Comparison of ENCODE assay signal across 8 cellular contexts in the genomic region with DNA sequence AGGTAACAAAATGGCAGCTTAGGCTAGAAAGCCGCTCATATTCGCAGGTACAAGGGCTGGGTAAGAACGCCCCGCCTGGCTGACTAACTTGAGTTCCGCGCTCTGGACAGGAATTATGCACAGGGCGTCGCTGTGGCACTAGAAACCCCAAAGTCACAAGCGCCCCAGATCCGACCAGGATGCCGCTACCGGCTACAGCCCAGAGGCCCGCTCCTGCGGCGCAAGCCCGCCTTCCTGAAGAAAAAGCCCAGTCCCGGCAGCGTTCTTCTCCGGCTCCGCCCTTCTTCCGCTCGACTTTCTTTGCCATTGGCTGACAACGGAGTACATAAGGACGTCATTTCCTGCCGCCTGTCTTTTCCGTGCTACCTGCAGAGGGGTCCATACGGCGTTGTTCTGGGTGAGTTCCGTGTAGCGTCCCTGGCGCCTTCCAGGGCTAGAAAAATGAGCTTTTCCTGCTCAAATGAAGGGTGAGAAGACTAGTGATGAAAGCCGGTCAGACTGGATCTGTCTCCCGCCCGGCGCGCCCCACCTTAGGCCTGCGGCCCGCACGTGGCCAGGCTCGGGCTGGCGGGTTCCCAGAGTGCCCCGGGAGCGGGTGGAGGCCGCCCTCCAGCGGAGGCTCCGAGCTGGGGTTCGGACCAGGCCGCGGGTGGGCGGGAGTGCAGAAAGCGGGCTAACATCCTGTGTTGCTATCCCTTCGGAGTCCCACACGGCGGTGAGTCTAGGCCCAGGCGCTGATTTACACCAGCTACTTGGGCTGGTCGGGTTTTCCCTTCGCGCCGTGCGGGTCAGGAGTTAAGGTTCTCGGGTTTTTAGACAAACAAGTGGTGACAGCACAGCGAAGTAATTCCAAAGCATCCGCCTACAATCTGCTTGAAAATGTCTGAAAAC. TPM values are rescaled to one million over a fixed set of nuclear protein-coding genes. Genes with fewer than 3 reads are reported as not detected.
DNase-seq lines count a peak whose midpoint lies in the region; ATAC-seq and TF ChIP-seq lines count a peak whose summit lies in the region.

A gene (plus strand): TSS at position 353 of the 891 bp plus-strand sequence. CDS start 934 bp downstream, outside the sequence.

- WGBS in prostate gland: under 1% methylated on average over 63 of the region's 63 CpGs
- WGBS in urinary bladder: under 1% methylated on average over 63 of the region's 63 CpGs

- no peaks in the 10 kb centered on the region for H3K9me3 ChIP-seq in prostate gland

- H3K36me3 ChIP-seq in prostate gland (peaks cover 0 to 8% of the 10 kb centered on the region in 2 donors), urinary bladder (ENCODE audit: insufficient read depth) (peaks cover 2% of the 10 kb centered on the region)

- TF ChIP-seq CTCF in prostate gland (IDR thresholded peaks at IDR 0.05): peak in 3 of 4 experiments; percentile 31 to 44 (median 33)

- no peaks in the 10 kb centered on the region for H3K4me1 ChIP-seq in prostate gland (replicated peaks)
- H3K4me1 ChIP-seq in urinary bladder (ENCODE audit: insufficient read depth): peaks cover 1% of the 10 kb centered on the region

- ATAC-seq in GM18499 (IDR thresholded peaks at IDR 0.05; ENCODE audit: insufficient read depth, unreplicated experiment) (peak; percentile 76), HG02943 (IDR thresholded peaks at IDR 0.05; ENCODE audit: low read depth, unreplicated experiment) (peak; percentile 96), left ventricle myocardium superior (peak; percentile 98)

- H3K4me3 ChIP-seq in prostate gland (peak within 1 kb of the TSS; percentile 58 to 60), urinary bladder (ENCODE audit: low read depth, low read length) (peak within 1 kb of the TSS; percentile 79)

- DNase-seq in NCI-H187 (lab: John Stamatoyannopoulos, UW) (peak; percentile 39 to 63), T-helper 2 cell (peak; percentile 81 to 99 (median 94)), left ventricle myocardium superior (peak; percentile 94), prostate gland (ENCODE audit: low spot score) (peak; percentile 96)

- intact Hi-C loops in left ventricle myocardium superior (cut with micrococcal nuclease) (no loop called here), prostate gland (cut with DNase I) (loop anchor here (1.0 to 10.0 kb wide), 3 partner anchors 22 to 901 kb away; a partner anchor contains a TSS)

- no peaks in the 10 kb centered on the region for H3K27me3 ChIP-seq in prostate gland (replicated peaks; ENCODE audit: insufficient read depth)

- peak; percentile 78 for TF ChIP-seq POLR2A in prostate gland (IDR thresholded peaks at IDR 0.05)

- H3K27ac ChIP-seq in angular gyrus (ENCODE audit: low read depth, low read length): peak within 1 kb of the TSS; percentile 78
- H3K27ac ChIP-seq in prostate gland: peak within 1 kb of the TSS; percentile 68 to 73
- H3K27ac ChIP-seq in urinary bladder (ENCODE audit: low read depth): peak within 1 kb of the TSS; percentile 72

RNA-seq across cellular contexts. Expression of the gene that starts here (rescaled TPM):
- 372 TPM for total RNA-seq in left ventricle myocardium superior
- 1,000 to 10,000 TPM in 1 of 2 donors, 100 to 1,000 TPM in 1; 732 to 1,080 TPM for total RNA-seq in prostate gland
- 970 TPM for total RNA-seq in urinary bladder
- 1,326 TPM for polyA plus RNA-seq in urinary bladder

Comparison
In these comparisons a context has a peak if more than half of its experiments do, and no peak if none do; other contexts are left out.
1. Peak in every context shown above with its lines: DNase-seq, ATAC-seq, H3K4me3 ChIP-seq and H3K27ac ChIP-seq.